In the genomic region with DNA sequence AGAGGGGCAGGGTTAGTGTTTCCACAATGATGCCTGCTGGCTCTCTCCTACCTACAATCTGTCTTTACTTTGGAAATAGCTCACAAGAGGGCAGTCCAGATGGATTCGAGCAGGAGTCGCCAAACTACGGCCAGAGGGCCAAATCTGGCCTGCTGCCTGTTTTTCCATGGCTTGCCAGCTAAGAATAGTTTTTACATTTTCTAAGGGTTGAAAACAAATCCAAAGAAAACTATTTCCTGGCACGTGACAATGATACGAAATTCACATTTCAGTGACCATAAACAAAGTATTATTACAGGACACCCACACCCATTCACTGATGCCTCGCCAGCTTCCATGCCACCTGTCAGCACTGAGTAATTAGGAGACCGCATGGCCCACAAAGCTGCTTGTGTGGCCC, we compare ENCODE assay signal across 26 cellular contexts.
DNase-seq lines count a peak whose midpoint lies in the region; FAIRE-seq and TF ChIP-seq lines count a peak whose summit lies in the region.
"Had no signal": no experiment of that assay in that cellular context is flagged by ENCODE, and none has a peak within 500 bp of the region (broad histone marks: within the 10 kb centered on the region; RNA-seq: fewer than 3 reads in every experiment).

No MANE protein-coding gene starts in this region.

- H3K27me3 ChIP-seq in MG63 = no peaks in the 10 kb centered on the region
- H3K27me3 ChIP-seq: hepatocyte, pancreas had no signal

- no peak for FAIRE-seq in H54 (lab: Jason Lieb, UNC)
- FAIRE-seq: endothelial cell of umbilical vein, pancreas, RCC 7860 had no signal

- H3K9me3 Mint-ChIP-seq in nephron progenitor cell = no peaks in the 10 kb centered on the region
- H3K9me3 Mint-ChIP-seq: activated T-cell treated with anti-CD3 and anti-CD28 coated beads, Interleukin-2, amount 50 U/mL, for 24 hours; dendritic cell treated with granulocyte-macrophage colony-stimulating factor and Interleukin-4, amounts not matched to agents 40 ng/mL and 50 ng/mL, for 4 days; natural killer cell treated with Interleukin-12 subunit alpha and Interleukin-12 subunit beta and Interleukin-15 and Interleukin-18, amount 100 ng/mL, for 72 hours had no signal

- H3K36me3 ChIP-seq in MG63 = no peaks in the 10 kb centered on the region
- H3K36me3 ChIP-seq: pancreas had no signal

- H3K36me3 Mint-ChIP-seq in nephron progenitor cell (ENCODE audit: low read depth) = peaks cover 5% of the 10 kb centered on the region
- H3K36me3 Mint-ChIP-seq: mesothelial cell of epicardium; natural killer cell treated with Interleukin-12 subunit alpha and Interleukin-12 subunit beta and Interleukin-15 and Interleukin-18, amount 100 ng/mL, for 72 hours had no signal

- peaks cover 9% of the 10 kb centered on the region for H3K27me3 Mint-ChIP-seq in nephron progenitor cell (ENCODE audit: low read depth, poor library complexity)

- DNase-seq in DMS 273 (lab: John Stamatoyannopoulos, UW; ENCODE audit: unreplicated experiment) (peak; percentile 92), MG63 (peak; percentile 85), cerebellar cortex (ENCODE audit: low spot score) (peak; percentile 62), nephron progenitor cell (no peak), NCI-H774 (lab: John Stamatoyannopoulos, UW) (no peak), H54 (ENCODE audit: insufficient read length, low spot score) (no peak), superior temporal gyrus (ENCODE audit: extremely low spot score) (no peak)
- DNase-seq: activated CD4-positive, alpha-beta T cell treated with anti-CD3 and anti-CD28 coated beads for 36 hours; activated gamma-delta T cell treated with Interleukin-2 at 50 U/mL for 16 hours; activated T-cell treated with anti-CD3 and anti-CD28 coated beads, Interleukin-2, amount 50 U/mL, for 24 hours; EL; HCEC 1CT; IMR-90; NCI-H1417; NCI-H2107; pancreas; stimulated activated CD4-positive, alpha-beta T cell treated with anti-CD3 and anti-CD28 coated beads, Interleukin-12 subunit alpha, Interleukin-12 subunit beta, amount 100 ng/mL, for 4 hours; stimulated activated CD4-positive, alpha-beta T cell treated with anti-CD3 and anti-CD28 coated beads, Interleukin-4, amount 100 ng/mL, for 24 hours; stimulated activated naive CD4-positive, alpha-beta T cell; T-helper 2 cell had no signal

- peak overlapping the region; percentile 3 for H3K27ac Mint-ChIP-seq in nephron progenitor cell
- H3K27ac Mint-ChIP-seq: activated CD4-positive, alpha-beta T cell treated with anti-CD3 and anti-CD28 coated beads for 36 hours; activated T-cell treated with anti-CD3 and anti-CD28 coated beads, Interleukin-2, amount 50 U/mL, for 24 hours; dendritic cell treated with granulocyte-macrophage colony-stimulating factor and Interleukin-4, amounts not matched to agents 40 ng/mL and 50 ng/mL, for 4 days; mesothelial cell of epicardium; natural killer cell treated with Interleukin-12 subunit alpha and Interleukin-12 subunit beta and Interleukin-15 and Interleukin-18, amount 100 ng/mL, for 72 hours had no signal

- peaks cover 20% of the 10 kb centered on the region for H3K4me1 Mint-ChIP-seq in nephron progenitor cell

- H3K9me3 ChIP-seq in MG63 = no peaks in the 10 kb centered on the region
- H3K9me3 ChIP-seq: pancreas had no signal

- no peak for TF ChIP-seq POLR2A in H54 (IDR thresholded peaks at IDR 0.05; ENCODE audit: low read depth, low read length)

- no peak for TF ChIP-seq CTCF in nephron progenitor cell (IDR thresholded peaks at IDR 0.05)

- H3K4me3 Mint-ChIP-seq in nephron progenitor cell = no peak overlapping the region
- H3K4me3 Mint-ChIP-seq: activated CD4-positive, alpha-beta T cell treated with anti-CD3 and anti-CD28 coated beads for 36 hours; activated T-cell treated with anti-CD3 and anti-CD28 coated beads, Interleukin-2, amount 50 U/mL, for 24 hours; dendritic cell treated with granulocyte-macrophage colony-stimulating factor and Interleukin-4, amounts not matched to agents 40 ng/mL and 50 ng/mL, for 4 days; mesothelial cell of epicardium; natural killer cell treated with Interleukin-12 subunit alpha and Interleukin-12 subunit beta and Interleukin-15 and Interleukin-18, amount 100 ng/mL, for 72 hours had no signal

- no peak overlapping the region for H3K4me3 ChIP-seq in MG63
- H3K4me3 ChIP-seq: hepatocyte, pancreas had no signal

Comparison
In these comparisons a context has a peak if more than half of its experiments do, and no peak if none do; other contexts are left out.
1. DNase-seq: peak in DMS 273 (single experiment), MG63 (single experiment) and cerebellar cortex (single experiment); none in nephron progenitor cell (single experiment), NCI-H774 (single experiment), H54 (single experiment) and superior temporal gyrus (single experiment).